8 cellular contexts compared by ENCODE assay signal in the genomic region with DNA sequence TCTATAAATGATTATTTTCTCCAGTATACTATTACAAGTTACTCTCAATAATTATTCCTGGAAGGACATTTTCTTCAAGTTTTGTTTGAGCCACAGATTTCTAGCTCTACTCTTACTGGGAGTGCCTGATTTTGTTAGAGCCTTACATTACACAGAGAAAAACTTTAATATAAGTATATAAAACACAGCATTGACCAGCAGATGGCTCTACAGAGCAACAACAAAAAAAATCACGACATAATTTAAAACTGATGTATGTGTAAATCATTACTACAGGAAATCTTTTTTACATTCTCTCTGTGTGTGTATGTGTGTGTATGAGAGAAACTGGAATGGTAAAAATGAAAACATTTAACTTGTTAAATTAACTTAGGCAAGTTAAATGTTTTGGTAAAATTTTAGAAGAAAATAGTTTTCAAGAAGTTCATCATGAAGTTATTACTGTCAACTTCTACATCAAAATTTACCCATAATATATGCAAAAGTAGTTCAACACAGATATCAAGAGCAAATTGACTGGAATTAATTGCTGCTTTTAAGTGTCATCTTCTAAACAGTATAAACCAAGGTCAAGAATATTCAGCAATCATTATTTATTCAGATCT.
A peak's percentile ranks its signal among the peaks of the same experiment; 100 is the strongest.
DNase-seq lines count a peak whose midpoint lies in the region; ATAC-seq, FAIRE-seq and TF ChIP-seq lines count a peak whose summit lies in the region.

No MANE protein-coding gene starts in this region.

- DNase-seq in GM13976 (ENCODE audit: low spot score): peak; percentile 50
- DNase-seq in NCI-H69 (lab: John Stamatoyannopoulos, UW): peak; percentile 20
- DNase-seq in medulla oblongata (ENCODE audit: extremely low spot score): peak; percentile 47
- no peak for DNase-seq in aorta
- DNase-seq in islet precursor cell: no peak

- H3K4me1 ChIP-seq in aorta (ENCODE audit: control insufficient read depth in 1 of 2, insufficient read depth in 2 of 2, low read length in 2 of 2): no peaks in the 10 kb centered on the region

- no peaks in the 10 kb centered on the region for H3K36me3 ChIP-seq in aorta (ENCODE audit: control insufficient read depth in 1 of 2, insufficient read depth in 2 of 2, low read length in 1 of 2)

- in situ Hi-C loops in GM13976 (cut with MboI; ENCODE audit: low sequenced_read_pairs, unreplicated experiment): loop anchor here (10.0 to 25.0 kb wide), 3 partner anchors 163 to 795 kb away; no protein-coding TSS in a partner anchor

- no peak for ATAC-seq in aorta (ENCODE audit: low FRiP score)
- ATAC-seq in GM19035 (IDR thresholded peaks at IDR 0.05; ENCODE audit: unreplicated experiment): no peak

- intact Hi-C loops in aorta (cut with DNase I): loop anchor here in 1 of 2 donors (5.0 kb wide), 1 partner anchor 170 kb away; no protein-coding TSS in a partner anchor

- no peak overlapping the region for H3K4me3 ChIP-seq in aorta (ENCODE audit: low read length in 2 of 2)

- 0 to 2% methylated on average over 1 of the region's 1 CpG for WGBS in aorta, 2 donors

- no peaks in the 10 kb centered on the region for H3K27me3 ChIP-seq in aorta (ENCODE audit: control insufficient read depth in 1 of 2, insufficient read depth in 2 of 2, low read length in 1 of 2)

- peak; percentile 51 for FAIRE-seq in colon (lab: Jason Lieb, UNC)

- no peaks in the 10 kb centered on the region for H3K9me3 ChIP-seq in aorta (ENCODE audit: control insufficient read depth, low read length)

- H3K27ac ChIP-seq in C4-2B: no peak overlapping the region
- H3K27ac ChIP-seq in aorta (ENCODE audit: low read depth in 1 of 2, low read length in 2 of 2): no peak overlapping the region

- TF ChIP-seq CTCF in C4-2B (conservative IDR thresholded peaks at IDR 0.05) (peak; percentile 52), GM13976 (IDR thresholded peaks at IDR 0.05; ENCODE audit: borderline replicate concordance, control extremely low read depth, extremely low read depth, insufficient read depth, missing control alignments) (peak; percentile 9)

Comparison
In these comparisons a context has a peak if more than half of its experiments do, and no peak if none do; other contexts are left out.
1. DNase-seq: peak in GM13976 (single experiment), NCI-H69 (single experiment) and medulla oblongata (single experiment); none in aorta (0 of 2) and islet precursor cell (single experiment).